In genomic region chr12:131268125-131268524, GRCh38 we compare ENCODE assay signal across 7 cellular contexts.
DNase-seq lines count a peak whose midpoint lies in the region; ATAC-seq, FAIRE-seq and TF ChIP-seq lines count a peak whose summit lies in the region.
"Not testable (repeated sequence)": the region's sequence is repeated elsewhere in the genome, so short reads cannot be mapped to it uniquely, and the experiment has no call there.

No MANE protein-coding gene starts in this region.

- not testable (repeated sequence) for H3K4me1 ChIP-seq in gastroesophageal sphincter; kidney (ENCODE audit: control insufficient read depth in 1 of 2, insufficient read depth in 1 of 2, low read depth in 1 of 2, low read length in 2 of 2); testis

- not testable (repeated sequence) for H3K27me3 ChIP-seq in brain microvascular endothelial cell (replicated peaks); gastroesophageal sphincter; testis

- H3K9ac ChIP-seq in kidney (ENCODE audit: low read length in 2 of 2), result not testable (repeated sequence)

- ATAC-seq in gastroesophageal sphincter, result peak; percentile 94

- H3K36me3 ChIP-seq in brain microvascular endothelial cell (replicated peaks); gastroesophageal sphincter; kidney (ENCODE audit: control insufficient read depth in 1 of 2, insufficient read depth in 2 of 2, low read length in 2 of 2); testis (ENCODE audit: low read depth, missing control alignments): not testable (repeated sequence)

- H3K4me3 ChIP-seq in brain microvascular endothelial cell (ENCODE audit: low read depth, low read length); gastroesophageal sphincter; kidney (ENCODE audit: low read length in 2 of 2); testis: not testable (repeated sequence)

- not testable (repeated sequence) for H3K9me3 ChIP-seq in gastroesophageal sphincter; kidney (ENCODE audit: control insufficient read depth in 1 of 2, low read length in 2 of 2); testis

- not testable (repeated sequence) for FAIRE-seq in kidney (lab: Jason Lieb, UNC)

- intact Hi-C loops in kidney (cut with DNase I); posterior vena cava (cut with DNase I); testis (cut with DNase I; ENCODE audit: low total_unique reads): not testable (repeated sequence)

- in situ Hi-C loops in brain microvascular endothelial cell (cut with HindIII; ENCODE audit: low pct_ligation_motif_present, low sequenced_read_pairs), result not testable (repeated sequence)

- not testable (repeated sequence) for TF ChIP-seq CTCF in brain microvascular endothelial cell (IDR thresholded peaks at IDR 0.05; ENCODE audit: low read depth, low read length, missing control alignments); gastroesophageal sphincter (IDR thresholded peaks at IDR 0.05); kidney (IDR thresholded peaks at IDR 0.05; ENCODE audit: borderline replicate concordance, extremely low read depth, insufficient read depth); testis (IDR thresholded peaks at IDR 0.05)

- not testable (repeated sequence) for TF ChIP-seq EP300 in gastroesophageal sphincter (IDR thresholded peaks at IDR 0.05)

- peak; percentile 41 for DNase-seq in DMS53 (lab: John Stamatoyannopoulos, UW)
- DNase-seq in NCI-H2171 treated with DMSO at 0.1 percent for 48 hours (lab: John Stamatoyannopoulos, UW), result peak; percentile 41
- DNase-seq in brain microvascular endothelial cell, result peak; percentile 7
- DNase-seq in kidney, result peak; percentile 80
- DNase-seq in posterior vena cava (ENCODE audit: low spot score), result peak; percentile 87
- peak; percentile 30 for DNase-seq in testis

- H3K27ac ChIP-seq in brain microvascular endothelial cell; kidney (ENCODE audit: low read depth in 2 of 2, low read length in 2 of 2); testis: not testable (repeated sequence)
- peak overlapping the region in 3 of 4 donors; percentile 35 to 69 (median 50) for H3K27ac ChIP-seq in gastroesophageal sphincter

- WGBS in gastroesophageal sphincter (ENCODE audit: low coverage in 1 of 2), 2 donors, result 0% methylated on average over 2 of the region's 7 CpGs; no CpG with 5 or more reads in 1 of the 2 donors
- 63 to 67% methylated on average over 4 to 5 of the region's 7 CpGs for WGBS in testis, 2 donors

- TF ChIP-seq POLR2A in gastroesophageal sphincter (IDR thresholded peaks at IDR 0.05); testis (IDR thresholded peaks at IDR 0.05): not testable (repeated sequence)

Comparison
In these comparisons a context has a peak if more than half of its experiments do, and no peak if none do; other contexts are left out.
1. DNase-seq: peak in every context shown above with its lines; median percentile 87 in posterior vena cava; 80 in kidney; 41 in DMS53; 41 in NCI-H2171 treated with DMSO at 0.1 percent for 48 hours; 30 in testis; 7 in brain microvascular endothelial cell.